ENCODE assay signal across 1 cellular context in the genomic region with DNA sequence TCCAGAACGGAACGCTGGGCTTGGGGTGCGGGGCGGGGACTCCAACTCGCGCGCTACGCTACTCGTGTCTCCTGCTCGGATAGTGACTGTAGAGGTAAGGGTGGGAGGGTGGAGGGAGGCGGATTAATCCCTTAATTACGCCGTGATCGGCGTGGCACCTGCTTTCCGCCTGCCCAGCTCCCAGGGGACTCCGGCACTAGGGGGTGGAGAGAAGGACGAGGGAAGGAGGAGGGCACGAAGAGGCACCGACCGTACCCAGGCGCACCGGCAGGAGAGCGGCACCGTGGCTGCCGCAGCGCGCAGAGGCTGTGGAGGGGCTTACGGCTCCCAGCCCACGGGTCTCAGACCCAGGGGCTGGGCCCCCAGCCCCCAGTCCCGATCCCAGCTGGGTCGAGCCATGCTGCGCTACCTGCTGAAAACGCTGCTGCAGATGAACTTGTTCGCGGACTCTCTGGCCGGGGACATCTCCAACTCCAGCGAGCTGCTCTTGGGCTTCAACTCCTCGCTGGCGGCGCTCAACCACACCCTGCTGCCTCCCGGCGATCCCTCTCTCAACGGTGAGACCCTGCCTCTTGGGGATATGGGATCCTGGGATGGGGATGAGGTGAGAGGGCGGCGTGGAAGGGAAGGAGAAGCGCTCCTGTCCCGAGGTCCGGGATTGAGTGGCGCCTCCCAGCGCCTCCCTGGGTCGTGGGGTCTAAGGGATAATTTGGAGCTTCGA.
TF ChIP-seq lines count a peak whose summit lies in the region.

Gene ROBO3, plus strand, starts transcription at position 252 of the 721 bp plus-strand sequence. Its CDS starts 146 bp downstream, at position 398.

TF ChIP-seq in WTC11, 78 proteins besides CTCF, POLR2A, EP300 and RAD21 (continued from another document):
- TF ChIP-seq, protein P1, sequence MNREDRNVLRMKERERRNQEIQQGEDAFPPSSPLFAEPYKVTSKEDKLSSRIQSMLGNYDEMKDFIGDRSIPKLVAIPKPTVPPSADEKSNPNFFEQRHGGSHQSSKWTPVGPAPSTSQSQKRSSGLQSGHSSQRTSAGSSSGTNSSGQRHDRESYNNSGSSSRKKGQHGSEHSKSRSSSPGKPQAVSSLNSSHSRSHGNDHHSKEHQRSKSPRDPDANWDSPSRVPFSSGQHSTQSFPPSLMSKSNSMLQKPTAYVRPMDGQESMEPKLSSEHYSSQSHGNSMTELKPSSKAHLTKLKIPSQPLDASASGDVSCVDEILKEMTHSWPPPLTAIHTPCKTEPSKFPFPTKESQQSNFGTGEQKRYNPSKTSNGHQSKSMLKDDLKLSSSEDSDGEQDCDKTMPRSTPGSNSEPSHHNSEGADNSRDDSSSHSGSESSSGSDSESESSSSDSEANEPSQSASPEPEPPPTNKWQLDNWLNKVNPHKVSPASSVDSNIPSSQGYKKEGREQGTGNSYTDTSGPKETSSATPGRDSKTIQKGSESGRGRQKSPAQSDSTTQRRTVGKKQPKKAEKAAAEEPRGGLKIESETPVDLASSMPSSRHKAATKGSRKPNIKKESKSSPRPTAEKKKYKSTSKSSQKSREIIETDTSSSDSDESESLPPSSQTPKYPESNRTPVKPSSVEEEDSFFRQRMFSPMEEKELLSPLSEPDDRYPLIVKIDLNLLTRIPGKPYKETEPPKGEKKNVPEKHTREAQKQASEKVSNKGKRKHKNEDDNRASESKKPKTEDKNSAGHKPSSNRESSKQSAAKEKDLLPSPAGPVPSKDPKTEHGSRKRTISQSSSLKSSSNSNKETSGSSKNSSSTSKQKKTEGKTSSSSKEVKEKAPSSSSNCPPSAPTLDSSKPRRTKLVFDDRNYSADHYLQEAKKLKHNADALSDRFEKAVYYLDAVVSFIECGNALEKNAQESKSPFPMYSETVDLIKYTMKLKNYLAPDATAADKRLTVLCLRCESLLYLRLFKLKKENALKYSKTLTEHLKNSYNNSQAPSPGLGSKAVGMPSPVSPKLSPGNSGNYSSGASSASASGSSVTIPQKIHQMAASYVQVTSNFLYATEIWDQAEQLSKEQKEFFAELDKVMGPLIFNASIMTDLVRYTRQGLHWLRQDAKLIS (CRISPR knock-in tag; IDR thresholded peaks at IDR 0.05; ENCODE audit: borderline replicate concordance) = no peak
- no peak for TF ChIP-seq FOXP1 (CRISPR knock-in tag; IDR thresholded peaks at IDR 0.05; ENCODE audit: borderline replicate concordance)
- no peak for TF ChIP-seq ZNF232 (CRISPR knock-in tag; IDR thresholded peaks at IDR 0.05)
- no peak for TF ChIP-seq ZSCAN18 (CRISPR knock-in tag; IDR thresholded peaks at IDR 0.05)
- TF ChIP-seq, protein P2, sequence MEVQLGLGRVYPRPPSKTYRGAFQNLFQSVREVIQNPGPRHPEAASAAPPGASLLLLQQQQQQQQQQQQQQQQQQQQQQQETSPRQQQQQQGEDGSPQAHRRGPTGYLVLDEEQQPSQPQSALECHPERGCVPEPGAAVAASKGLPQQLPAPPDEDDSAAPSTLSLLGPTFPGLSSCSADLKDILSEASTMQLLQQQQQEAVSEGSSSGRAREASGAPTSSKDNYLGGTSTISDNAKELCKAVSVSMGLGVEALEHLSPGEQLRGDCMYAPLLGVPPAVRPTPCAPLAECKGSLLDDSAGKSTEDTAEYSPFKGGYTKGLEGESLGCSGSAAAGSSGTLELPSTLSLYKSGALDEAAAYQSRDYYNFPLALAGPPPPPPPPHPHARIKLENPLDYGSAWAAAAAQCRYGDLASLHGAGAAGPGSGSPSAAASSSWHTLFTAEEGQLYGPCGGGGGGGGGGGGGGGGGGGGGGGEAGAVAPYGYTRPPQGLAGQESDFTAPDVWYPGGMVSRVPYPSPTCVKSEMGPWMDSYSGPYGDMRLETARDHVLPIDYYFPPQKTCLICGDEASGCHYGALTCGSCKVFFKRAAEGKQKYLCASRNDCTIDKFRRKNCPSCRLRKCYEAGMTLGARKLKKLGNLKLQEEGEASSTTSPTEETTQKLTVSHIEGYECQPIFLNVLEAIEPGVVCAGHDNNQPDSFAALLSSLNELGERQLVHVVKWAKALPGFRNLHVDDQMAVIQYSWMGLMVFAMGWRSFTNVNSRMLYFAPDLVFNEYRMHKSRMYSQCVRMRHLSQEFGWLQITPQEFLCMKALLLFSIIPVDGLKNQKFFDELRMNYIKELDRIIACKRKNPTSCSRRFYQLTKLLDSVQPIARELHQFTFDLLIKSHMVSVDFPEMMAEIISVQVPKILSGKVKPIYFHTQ (CRISPR knock-in tag; IDR thresholded peaks at IDR 0.05) = no peak
- TF ChIP-seq GTF2I (CRISPR knock-in tag; conservative IDR thresholded peaks at IDR 0.05) = no peak
TF ChIP-seq in WTC11: peak in this region for 0.
